11 cellular contexts compared by ENCODE assay signal in the genomic region with DNA sequence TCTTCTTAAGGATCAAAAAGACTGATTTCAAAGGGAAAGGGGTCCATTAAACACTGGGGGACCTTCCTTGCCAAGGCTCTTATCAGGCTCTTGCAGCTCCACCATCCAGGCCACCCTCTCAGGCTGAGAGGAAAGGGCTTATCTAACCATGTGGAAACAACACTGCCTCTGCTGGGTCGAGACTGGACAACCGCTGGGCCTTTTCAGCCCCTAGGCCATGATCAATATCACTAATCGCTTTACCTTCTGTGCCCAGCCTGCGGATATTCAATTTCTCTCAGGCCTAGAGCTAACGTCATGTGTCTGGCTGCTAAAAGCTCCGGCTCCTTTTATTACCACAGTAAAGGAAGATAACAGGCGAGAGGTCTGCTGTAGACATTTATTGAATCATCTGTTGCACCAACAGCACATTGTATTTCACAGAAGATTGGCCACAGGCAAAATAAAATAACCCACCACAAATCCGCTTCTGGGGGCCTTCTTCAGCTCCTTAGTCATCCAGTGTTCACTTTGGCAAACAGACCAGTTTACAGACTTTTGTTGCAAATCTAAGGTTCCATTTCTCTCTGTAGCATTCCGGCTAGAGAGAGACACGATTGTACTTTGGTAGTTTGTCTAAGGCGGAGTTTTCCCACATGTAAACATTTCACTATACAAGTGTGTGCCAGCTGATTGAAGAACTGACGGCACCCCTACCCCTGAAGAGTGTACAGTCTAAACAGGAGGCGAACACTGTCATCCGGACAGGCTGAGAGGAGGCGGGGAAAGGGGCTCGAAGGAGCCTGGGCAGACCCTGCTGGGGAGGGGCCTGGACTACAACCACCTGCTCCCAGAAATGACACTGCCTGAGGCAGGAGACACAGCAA. TPM values are rescaled to one million over a fixed set of nuclear protein-coding genes. Genes with fewer than 3 reads are reported as not detected.
DNase-seq lines count a peak whose midpoint lies in the region; ATAC-seq, FAIRE-seq and TF ChIP-seq lines count a peak whose summit lies in the region.
"Had no signal": no experiment of that assay in that cellular context is flagged by ENCODE, and none has a peak within 500 bp of the region (broad histone marks: within the 10 kb centered on the region; RNA-seq: fewer than 3 reads in every experiment).

No MANE protein-coding gene starts in this region.

- TF ChIP-seq CTCF in DND-41 (IDR thresholded peaks at IDR 0.05; ENCODE audit: borderline replicate concordance, extremely low read depth, low read length, poor library complexity, severe bottlenecking) (no peak), pancreas (IDR thresholded peaks at IDR 0.05) (no peak)

- no peak for FAIRE-seq in pancreas (lab: Jason Lieb, UNC)
- FAIRE-seq: GM12878 had no signal

- H3K27me3 ChIP-seq in DND-41 (ENCODE audit: insufficient read depth, low read length, poor library complexity) (no peaks in the 10 kb centered on the region), duodenal mucosa (ENCODE audit: control insufficient read depth in 1 of 2, insufficient read depth in 2 of 2, low read length in 2 of 2) (no peaks in the 10 kb centered on the region), pancreas (no peaks in the 10 kb centered on the region), HAP-1 (ENCODE audit: low read depth) (no peaks in the 10 kb centered on the region)

- H3K4me3 ChIP-seq in DND-41 (ENCODE audit: low read depth in 1 of 2, low read length in 2 of 2) (no peak overlapping the region), duodenal mucosa (ENCODE audit: low read depth in 1 of 2, low read length in 2 of 2) (peak overlapping the region; percentile 10 to 30), pancreas (no peak overlapping the region), HAP-1 (no peak overlapping the region)
- H3K4me3 ChIP-seq: GM12878 had no signal

- no peak overlapping the region; the same call in 1 of the 2 replicates for H3K4me2 ChIP-seq in DND-41 (ENCODE audit: insufficient read depth, low read length)

- H2AFZ ChIP-seq in DND-41 (ENCODE audit: low read depth, low read length), result no peak overlapping the region

- no peaks in the 10 kb centered on the region for H3K79me2 ChIP-seq in DND-41 (ENCODE audit: insufficient read depth, low read length)

- intact Hi-C loops in pancreas (cut with DNase I), result loop anchor here in 1 of 3 donors (10.0 kb wide), 1 partner anchor 273 kb away; a partner anchor contains a TSS

- in situ Hi-C loops in HAP-1 (cut with MboI; ENCODE audit: low sequenced_read_pairs), result no loop called here

- DNase-seq in DND-41 (no peak), NCI-H69 (lab: John Stamatoyannopoulos, UW) (peak; percentile 21), pancreas (peak in 2 of 6 donors; percentile 24 to 43), AG08396 (ENCODE audit: low spot score) (no peak), HAP-1 (ENCODE audit: low spot score in 2 of 2) (no peak), RKO (ENCODE audit: low spot score) (no peak)
- DNase-seq: cortex of kidney, MV-4-11 had no signal

- H4K20me1 ChIP-seq in DND-41 (ENCODE audit: insufficient read depth, low read length), result no peaks in the 10 kb centered on the region

- no peaks in the 10 kb centered on the region for H3K9me3 ChIP-seq in DND-41 (ENCODE audit: insufficient read depth, low read length, severe bottlenecking)
- H3K9me3 ChIP-seq in duodenal mucosa (ENCODE audit: control insufficient read depth in 1 of 2, low read length in 2 of 2), result no peaks in the 10 kb centered on the region
- H3K9me3 ChIP-seq in pancreas, result no peaks in the 10 kb centered on the region
- H3K9me3 ChIP-seq in HAP-1, result no peaks in the 10 kb centered on the region

- WGBS in pancreas, 2 donors, result 43% methylated on average over 16 of the region's 16 CpGs

- H3K4me1 ChIP-seq in DND-41 (ENCODE audit: insufficient read depth, low read length) (peaks cover 54% of the 10 kb centered on the region), duodenal mucosa (ENCODE audit: control insufficient read depth in 1 of 2, insufficient read depth in 2 of 2, low read length in 2 of 2) (peaks cover 58 to 60% of the 10 kb centered on the region in 2 donors), pancreas (peaks cover 28 to 51% (median 40%) of the 10 kb centered on the region in 3 donors), HAP-1 (no peaks in the 10 kb centered on the region)

- H3K9ac ChIP-seq in DND-41 (ENCODE audit: low read depth, low read length), result no peak overlapping the region
- H3K9ac ChIP-seq in duodenal mucosa (ENCODE audit: low read depth in 1 of 2, low read length in 2 of 2), result peak overlapping the region; percentile 33 to 45

- H3K36me3 ChIP-seq in DND-41 (ENCODE audit: insufficient read depth, low read length), result no peaks in the 10 kb centered on the region
- peaks cover 0 to 10% of the 10 kb centered on the region in 2 donors for H3K36me3 ChIP-seq in duodenal mucosa (ENCODE audit: control insufficient read depth in 1 of 2, insufficient read depth in 2 of 2, low read length in 2 of 2)
- H3K36me3 ChIP-seq in pancreas, result no peaks in the 10 kb centered on the region
- H3K36me3 ChIP-seq in HAP-1 (replicated peaks), result no peaks in the 10 kb centered on the region; the same call in 1 of the 2 replicates

- ATAC-seq in DND-41 (ENCODE audit: insufficient read depth, low read depth) (no peak), pancreas (peak in 3 of 4 donors; percentile 1 to 2 (median 1)), HG03457 (IDR thresholded peaks at IDR 0.05; ENCODE audit: unreplicated experiment) (no peak)
- ATAC-seq: GM12878 had no signal

- peak overlapping the region; percentile 62 for H3K27ac ChIP-seq in DND-41 (ENCODE audit: low read length)
- peak overlapping the region; percentile 57 for H3K27ac ChIP-seq in duodenal mucosa (ENCODE audit: low read depth, low read length)
- H3K27ac ChIP-seq in pancreas, result peak overlapping the region; percentile 31 to 71 (median 42)

RNA-seq across cellular contexts. Expression of a gene that starts 13.9 kb away (rescaled TPM):
- 10 to 100 TPM; 54.0 to 79.3 (median 69.0) TPM for total RNA-seq in pancreas
- 10 to 100 TPM; 54.4 to 65.0 TPM for polyA plus RNA-seq in pancreas

RNA-seq across cellular contexts. Expression of a gene that starts 44.7 kb away (rescaled TPM):
- total RNA-seq in pancreas, result 10 to 100 TPM in 1 of 6 donors, 1 to 10 TPM in 5; 3.1 to 18.3 (median 5.1) TPM
- 10 to 100 TPM in 1 of 2 donors, 1 to 10 TPM in 1; 8.2 to 11.6 TPM for polyA plus RNA-seq in pancreas
- polyA plus RNA-seq: GM12878 had no signal

Comparison
In these comparisons a context has a peak if more than half of its experiments do, and no peak if none do; other contexts are left out.
1. ATAC-seq: peak in pancreas (3 of 4); none in DND-41 (single experiment) and HG03457 (single experiment).
2. H3K4me3 ChIP-seq: peak in duodenal mucosa (2 of 2); none in DND-41 (0 of 2), pancreas (0 of 4) and HAP-1 (single experiment).
3. Peak in every context shown above with its lines, with median percentiles within 50 percentile points of each other: H3K27ac ChIP-seq.